Comparison of ENCODE assay signal across 29 cellular contexts in the genomic region with DNA sequence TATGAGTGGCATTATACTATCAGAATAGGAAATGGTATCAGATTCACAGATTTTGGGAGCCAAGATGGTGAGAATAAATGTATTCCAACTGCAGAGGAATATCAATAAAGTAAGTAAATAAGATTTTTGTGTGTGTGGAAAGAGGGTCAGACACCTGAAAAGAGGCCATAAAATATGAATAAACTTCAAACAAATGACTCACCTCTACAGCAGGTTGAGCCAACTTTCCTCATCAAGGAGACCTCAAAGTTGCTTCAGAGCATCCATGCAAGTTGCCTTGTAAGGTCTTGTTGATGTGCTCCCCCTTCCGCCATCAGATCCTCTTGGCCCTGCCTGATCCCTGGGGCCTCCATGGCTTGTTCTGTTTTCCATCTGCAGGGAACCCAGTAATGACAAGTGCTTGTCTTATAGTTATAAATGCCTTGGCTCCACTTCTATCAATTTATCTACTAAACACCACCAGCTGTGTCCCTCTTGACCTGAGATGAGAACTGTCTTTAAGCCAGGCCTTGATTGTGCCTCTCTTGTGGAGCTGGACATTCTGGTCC.
"Had no signal": no experiment of that assay in that cellular context is flagged by ENCODE, and none has a peak within 500 bp of the region (broad histone marks: within the 10 kb centered on the region; RNA-seq: fewer than 3 reads in every experiment).

No MANE protein-coding gene starts in this region.

- H3K27ac ChIP-seq: brain microvascular endothelial cell, KMS-11, Peyer's patch, WERI-Rb-1 had no signal

- H3K9me3 ChIP-seq: Peyer's patch had no signal

- H3K4me2 ChIP-seq: KMS-11 had no signal

- H3K27me3 ChIP-seq: brain microvascular endothelial cell, Peyer's patch had no signal

- H3K9ac ChIP-seq: KMS-11 had no signal

- H3K4me1 ChIP-seq: Peyer's patch had no signal

- H3K36me3 ChIP-seq: brain microvascular endothelial cell, Peyer's patch, WERI-Rb-1 had no signal

- DNase-seq: activated CD4-positive, alpha-beta memory T cell treated with anti-CD3 and anti-CD28 coated beads, Interleukin-2, amount 10 ng/mL, durations not matched to agents 7 days and 5 days; activated CD4-positive, alpha-beta T cell treated with anti-CD3 and anti-CD28 coated beads for 1 hour; activated CD4-positive, alpha-beta T cell treated with anti-CD3 and anti-CD28 coated beads for 48 hours; activated CD4-positive, CD25-positive, alpha-beta regulatory T cell; activated CD8-positive, alpha-beta memory T cell treated with anti-CD3 and anti-CD28 coated beads for 24 hours; activated CD8-positive, alpha-beta memory T cell treated with anti-CD3 and anti-CD28 coated beads, Interleukin-2, amount 10 ng/mL, durations not matched to agents 7 days and 5 days; activated CD8-positive, alpha-beta memory T cell treated with anti-CD3 and anti-CD28 coated beads, Interleukin-2, amount 50 U/mL, for 48 hours; activated effector memory CD4-positive, alpha-beta T cell treated with Interleukin-2 at 50 U/mL for 16 hours; activated naive CD4-positive, alpha-beta T cell treated with anti-CD3 and anti-CD28 coated beads, Interleukin-2, amount 10 ng/mL, durations not matched to agents 7 days and 5 days; activated naive CD8-positive, alpha-beta T cell treated with anti-CD3 and anti-CD28 coated beads, Interleukin-2, amount 50 U/mL, for 24 hours; activated T-cell treated with anti-CD3 and anti-CD28 coated beads, Interleukin-2, amount 50 U/mL, for 48 hours; amniotic stem cell; aorta; brain microvascular endothelial cell; NCI-H1092 treated with DMSO at 0.1 percent for 48 hours; NCI-H1417 treated with DMSO at 0.1 percent for 48 hours; NCI-H187 treated with DMSO at 0.1 percent for 48 hours; NCI-H2081; NCI-H345; NCI-H524 treated with DMSO at 0.1 percent for 48 hours; Peyer's patch; RPMI8226; SIG-M5; T-cell; T1000; WERI-Rb-1 had no signal

- ATAC-seq: activated CD8-positive, alpha-beta memory T cell treated with anti-CD3 and anti-CD28 coated beads, Interleukin-2, amount 10 ng/mL, durations not matched to agents 7 days and 5 days; activated naive CD8-positive, alpha-beta T cell treated with anti-CD3 and anti-CD28 coated beads, Interleukin-2, amount 50 U/mL, for 24 hours; Right ventricle myocardium inferior; SK-N-SH treated with all-trans-retinoic acid at 6 μM for 48 hours; T-cell had no signal

- H3K4me3 ChIP-seq: Peyer's patch had no signal
